Comparison of ENCODE assay signal across 15 cellular contexts in the genomic region with DNA sequence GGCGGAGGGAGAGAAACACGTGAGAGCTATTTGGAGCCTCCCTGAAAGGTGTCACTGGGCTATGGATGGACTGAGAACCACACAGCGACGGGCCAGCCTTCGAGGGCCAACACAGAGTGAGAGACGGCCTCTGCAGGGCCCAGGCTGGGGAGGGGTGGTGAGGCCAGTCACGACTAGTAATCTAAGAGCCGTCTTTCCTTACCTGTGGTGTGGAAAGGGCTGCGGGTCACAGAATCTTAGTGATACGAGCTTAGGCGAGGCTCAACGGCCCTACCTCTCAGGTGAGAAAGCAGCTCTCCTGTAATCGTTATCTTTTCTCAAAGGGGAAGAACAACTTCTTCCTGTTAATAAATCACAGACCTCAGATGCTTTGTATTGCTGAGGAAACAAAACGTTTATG.
"Had no signal": no experiment of that assay in that cellular context is flagged by ENCODE, and none has a peak within 500 bp of the region (broad histone marks: within the 10 kb centered on the region; RNA-seq: fewer than 3 reads in every experiment).

No MANE protein-coding gene starts in this region.

- DNase-seq: activated CD4-positive, alpha-beta T cell treated with anti-CD3 and anti-CD28 coated beads, Interleukin-2, amount 50 U/mL, for 4 hours; activated CD8-positive, alpha-beta memory T cell treated with anti-CD3 and anti-CD28 coated beads, Interleukin-2, amount 10 ng/mL, durations not matched to agents 7 days and 5 days; activated gamma-delta T cell treated with Interleukin-2 at 50 U/mL for 16 hours; activated naive CD8-positive, alpha-beta T cell treated with anti-CD3 and anti-CD28 coated beads for 36 hours; activated T-cell treated with anti-CD3 and anti-CD28 coated beads, Interleukin-2, amount 50 U/mL, for 72 hours; brain microvascular endothelial cell; effector memory CD4-positive, alpha-beta T cell; left ventricle myocardium inferior; mesenchymal stem cell; nephron progenitor cell had no signal

- H3K27me3 ChIP-seq: brain microvascular endothelial cell, gastroesophageal sphincter, pancreas, tibial nerve had no signal

- H3K36me3 Mint-ChIP-seq: activated CD8-positive, alpha-beta memory T cell treated with anti-CD3 and anti-CD28 coated beads, Interleukin-2, amount 10 ng/mL, durations not matched to agents 7 days and 5 days; activated naive CD8-positive, alpha-beta T cell treated with anti-CD3 and anti-CD28 coated beads for 36 hours had no signal

- ATAC-seq: gastroesophageal sphincter had no signal

- H3K4me1 ChIP-seq: gastroesophageal sphincter, left ventricle myocardium inferior, pancreas, tibial nerve had no signal

- H3K4me1 Mint-ChIP-seq: nephron progenitor cell had no signal

- H3K27me3 Mint-ChIP-seq: activated naive CD8-positive, alpha-beta T cell treated with anti-CD3 and anti-CD28 coated beads for 36 hours had no signal

- H3K4me3 ChIP-seq: gastroesophageal sphincter, left ventricle myocardium inferior, pancreas, tibial nerve had no signal

- H3K36me3 ChIP-seq: brain microvascular endothelial cell, gastroesophageal sphincter, left ventricle myocardium inferior, pancreas, tibial nerve had no signal

- H3K4me3 Mint-ChIP-seq: activated CD8-positive, alpha-beta memory T cell treated with anti-CD3 and anti-CD28 coated beads, Interleukin-2, amount 10 ng/mL, durations not matched to agents 7 days and 5 days; activated naive CD8-positive, alpha-beta T cell treated with anti-CD3 and anti-CD28 coated beads for 36 hours; activated T-cell treated with anti-CD3 and anti-CD28 coated beads, Interleukin-2, amount 50 U/mL, for 72 hours; nephron progenitor cell; T-helper 1 cell treated with Interleukin-12 subunit alpha and Interleukin-12 subunit beta and Interleukin-4 antibody, amounts not matched to agents 30 μg/mL and 1 μg/mL, for 36 hours had no signal

- H3K27ac Mint-ChIP-seq: activated CD8-positive, alpha-beta memory T cell treated with anti-CD3 and anti-CD28 coated beads, Interleukin-2, amount 10 ng/mL, durations not matched to agents 7 days and 5 days; activated naive CD8-positive, alpha-beta T cell treated with anti-CD3 and anti-CD28 coated beads for 36 hours; activated T-cell treated with anti-CD3 and anti-CD28 coated beads, Interleukin-2, amount 50 U/mL, for 72 hours; T-helper 1 cell treated with Interleukin-12 subunit alpha and Interleukin-12 subunit beta and Interleukin-4 antibody, amounts not matched to agents 30 μg/mL and 1 μg/mL, for 36 hours had no signal

- H3K9me3 Mint-ChIP-seq: activated naive CD8-positive, alpha-beta T cell treated with anti-CD3 and anti-CD28 coated beads for 36 hours; activated T-cell treated with anti-CD3 and anti-CD28 coated beads, Interleukin-2, amount 50 U/mL, for 72 hours; T-helper 1 cell treated with Interleukin-12 subunit alpha and Interleukin-12 subunit beta and Interleukin-4 antibody, amounts not matched to agents 30 μg/mL and 1 μg/mL, for 36 hours had no signal

- H3K9me3 ChIP-seq: gastroesophageal sphincter, left ventricle myocardium inferior, pancreas, tibial nerve had no signal

- H3K27ac ChIP-seq: brain microvascular endothelial cell, epithelial cell of prostate, gastroesophageal sphincter, left ventricle myocardium inferior, pancreas, tibial nerve had no signal
